In genomic region chr3:188507244-188507720, GRCh38 we compare ENCODE assay signal across 9 cellular contexts.
DNase-seq lines count a peak whose midpoint lies in the region; ATAC-seq, FAIRE-seq and TF ChIP-seq lines count a peak whose summit lies in the region.
"Had no signal": no experiment of that assay in that cellular context is flagged by ENCODE, and none has a peak within 500 bp of the region (broad histone marks: within the 10 kb centered on the region; RNA-seq: fewer than 3 reads in every experiment).

No MANE protein-coding gene starts in this region.

- H4K8ac ChIP-seq in H1 (ENCODE audit: extremely low read depth, insufficient read depth, low read length) (no peak overlapping the region), mesenchymal stem cell (ENCODE audit: low read length) (peak overlapping the region; percentile 19)

- H3K79me1 ChIP-seq in H1 (ENCODE audit: low read depth, low read length): no peaks in the 10 kb centered on the region
- peaks cover 19% of the 10 kb centered on the region for H3K79me1 ChIP-seq in mesenchymal stem cell (replicated peaks; ENCODE audit: low read length, poor library complexity, severe bottlenecking)

- no peak overlapping the region for H3K18ac ChIP-seq in H1 (ENCODE audit: extremely low read depth, low read length)
- H3K18ac ChIP-seq in mesenchymal stem cell (ENCODE audit: low read depth in 1 of 2, low read length in 2 of 2): peak overlapping the region; percentile 37 to 80

- ATAC-seq in GM21529 (IDR thresholded peaks at IDR 0.05; ENCODE audit: unreplicated experiment): no peak
- no peak for ATAC-seq in GM21515 (IDR thresholded peaks at IDR 0.05; ENCODE audit: unreplicated experiment)
- no peak for ATAC-seq in HG03354 (IDR thresholded peaks at IDR 0.05; ENCODE audit: poor library complexity, severe bottlenecking, unreplicated experiment)

- CTCF ChIA-PET in H1 (lab: Charles Lee; ENCODE audit: partially characterized antibody): interaction anchor here (0.6 kb wide), 2 partner anchors 12 to 767 kb away, joined by 3 read pairs; no protein-coding TSS in a partner anchor

- H3K4ac ChIP-seq in H1 (replicated peaks; ENCODE audit: insufficient read length, low read depth, low read length) (no peak overlapping the region), mesenchymal stem cell (ENCODE audit: low read depth in 1 of 2, low read length in 2 of 2) (peak overlapping the region in 1 of 2 experiments; percentile 17)

- DNase-seq in AG09309 (ENCODE audit: low read depth): peak; percentile 91
- peak; percentile 54 for DNase-seq in NCI-H226
- no peak for DNase-seq in H1 (ENCODE audit: low read depth in 1 of 2, low spot score in 2 of 2)
- peak; percentile 99 for DNase-seq in mesenchymal stem cell
- DNase-seq in activated CD4-positive, CD25-positive, alpha-beta regulatory T cell (lab: John Stamatoyannopoulos, UW): no peak
- DNase-seq: DND-41 had no signal

- H3K9ac ChIP-seq in H1 (replicated peaks in 1 of 4; ENCODE audit: extremely low read depth in 1 of 4, low read depth in 3 of 4, low read length in 3 of 4) (no peak overlapping the region), mesenchymal stem cell (ENCODE audit: low read length) (no peak overlapping the region)

- no peak overlapping the region for H3K56ac ChIP-seq in H1 (replicated peaks; ENCODE audit: insufficient read length, low read depth, low read length)

- H3K36me3 ChIP-seq in H1 (ENCODE audit: control insufficient read depth in 2 of 4, insufficient read depth in 4 of 4, low read length in 3 of 4) (no peaks in the 10 kb centered on the region; a peak in 1 of 8 replicates), mesenchymal stem cell (ENCODE audit: control insufficient read depth in 1 of 2, insufficient read depth in 2 of 2, low read depth in 1 of 2, low read length in 2 of 2) (no peaks in the 10 kb centered on the region)

- H4K5ac ChIP-seq in H1 (ENCODE audit: insufficient read length, low read depth, low read length): no peak overlapping the region

- H2AK5ac ChIP-seq in H1 (ENCODE audit: low read depth, low read length) (no peak overlapping the region), mesenchymal stem cell (ENCODE audit: low read length, severe bottlenecking) (no peak overlapping the region)

- TF ChIP-seq CTCF in AG09309 (IDR thresholded peaks at IDR 0.05; ENCODE audit: control insufficient read depth, insufficient read depth, low read depth, low read length, missing control alignments): no peak
- TF ChIP-seq CTCF in H1 (IDR thresholded peaks at IDR 0.05; ENCODE audit: control extremely low read depth in 1 of 3, insufficient read depth in 1 of 3, low read depth in 1 of 3, low read length in 3 of 3): no peak

- H3K4me3 ChIP-seq in AG09309 (ENCODE audit: control insufficient read depth, low read depth, low read length): no peak overlapping the region; the same call in 1 of the 2 replicates
- no peak overlapping the region for H3K4me3 ChIP-seq in H1 (ENCODE audit: extremely low read depth in 1 of 4, insufficient read depth in 2 of 4, low read depth in 3 of 4, low read length in 4 of 4)
- H3K4me3 ChIP-seq in mesenchymal stem cell (ENCODE audit: insufficient read depth in 1 of 2, low read depth in 1 of 2, low read length in 2 of 2): no peak overlapping the region

- H3K27me3 ChIP-seq in H1 (replicated peaks in 1 of 4; ENCODE audit: control insufficient read depth in 3 of 4, extremely low read depth in 1 of 4, insufficient read depth in 3 of 4, low read length in 3 of 4) (no peaks in the 10 kb centered on the region), mesenchymal stem cell (ENCODE audit: control insufficient read depth in 1 of 2, insufficient read depth in 1 of 2, low read length in 2 of 2) (no peaks in the 10 kb centered on the region)

- H3K9me3 ChIP-seq in H1 (ENCODE audit: insufficient read depth in 2 of 2, low read depth in 1 of 2, low read length in 1 of 2): 0 out of 4 replicates have a peak, but pooled peaks cover 0 to 2% of the 10 kb centered on the region in 2 experiments
- peaks cover 33% of the 10 kb centered on the region for H3K9me3 ChIP-seq in mesenchymal stem cell (ENCODE audit: control insufficient read depth, low read length)

- TF ChIP-seq POLR2A in H1 (IDR thresholded peaks at IDR 0.05; ENCODE audit: control extremely low read depth in 1 of 2, low read depth in 2 of 2, low read length in 2 of 2): no peak

- no peaks in the 10 kb centered on the region for H3K79me2 ChIP-seq in H1 (ENCODE audit: control insufficient read depth in 1 of 2, insufficient read depth in 2 of 2, low read length in 2 of 2)

- no peak overlapping the region for H2AFZ ChIP-seq in H1 (ENCODE audit: low read length)
- H2AFZ ChIP-seq in mesenchymal stem cell (ENCODE audit: low read depth, low read length): no peak overlapping the region

- H3K4me1 ChIP-seq in H1 (replicated peaks in 1 of 4; ENCODE audit: control insufficient read depth in 3 of 4, insufficient read depth in 4 of 4, low read length in 3 of 4): peaks cover 0 to 4% (median 0%) of the 10 kb centered on the region in 4 experiments; a peak in 1 of 7 replicates
- H3K4me1 ChIP-seq in mesenchymal stem cell (ENCODE audit: control insufficient read depth, insufficient read depth, low read depth, low read length): peaks cover 4% of the 10 kb centered on the region

- no peak overlapping the region for H3K4me2 ChIP-seq in H1 (ENCODE audit: insufficient read depth in 1 of 2, low read depth in 2 of 2, low read length in 2 of 2)
- H3K4me2 ChIP-seq in mesenchymal stem cell (ENCODE audit: low read length, poor library complexity, severe bottlenecking): peak overlapping the region; percentile 46

- H3K23me2 ChIP-seq in H1 (ENCODE audit: low read depth, low read length): no peaks in the 10 kb centered on the region

- no peak overlapping the region for H2BK120ac ChIP-seq in H1 (replicated peaks; ENCODE audit: low read depth, low read length)
- no peak overlapping the region for H2BK120ac ChIP-seq in mesenchymal stem cell (ENCODE audit: low read depth, low read length)

- H4K91ac ChIP-seq in H1 (replicated peaks; ENCODE audit: insufficient read length, low read length) (no peak overlapping the region), mesenchymal stem cell (ENCODE audit: low read length) (no peak overlapping the region)

- no peaks in the 10 kb centered on the region for H4K20me1 ChIP-seq in H1 (replicated peaks in 1 of 2; ENCODE audit: control insufficient read depth in 1 of 2, insufficient read depth in 2 of 2, low read length in 2 of 2)

- TF ChIP-seq EP300 in H1 (IDR thresholded peaks at IDR 0.05; ENCODE audit: borderline replicate concordance in 1 of 2, low read depth in 2 of 2, low read length in 2 of 2): no peak

- H2BK15ac ChIP-seq in H1 (ENCODE audit: low read length) (no peak overlapping the region), mesenchymal stem cell (ENCODE audit: low read depth, poor library complexity, severe bottlenecking) (no peak overlapping the region)

- no peak overlapping the region for H3K27ac ChIP-seq in H1 (ENCODE audit: low read depth, low read length)
- H3K27ac ChIP-seq in mesenchymal stem cell (ENCODE audit: low read length, poor library complexity, severe bottlenecking): peak overlapping the region; percentile 80

- no peak for FAIRE-seq in H1 (lab: Jason Lieb, UNC)

- no peak for TF ChIP-seq RAD21 in H1 (IDR thresholded peaks at IDR 0.05 in 1 of 2, conservative IDR thresholded peaks at IDR 0.05 in 1 of 2; ENCODE audit: low read depth in 2 of 2, low read length in 2 of 2)

- POLR2A ChIA-PET in H1 (lab: Charles Lee; ENCODE audit: partially characterized antibody): no interaction called here

- H2BK20ac ChIP-seq in H1 (ENCODE audit: low read length): no peak overlapping the region

- H3K14ac ChIP-seq in H1 (ENCODE audit: insufficient read length) (no peak overlapping the region), mesenchymal stem cell (ENCODE audit: low read length in 2 of 2) (no peak overlapping the region)

- no peak overlapping the region for H3K23ac ChIP-seq in H1 (ENCODE audit: insufficient read length)
- H3K23ac ChIP-seq in mesenchymal stem cell (ENCODE audit: low read length in 2 of 2): no peak overlapping the region

- H2BK5ac ChIP-seq in H1 (ENCODE audit: low read depth, low read length) (no peak overlapping the region), mesenchymal stem cell (ENCODE audit: low read depth, low read length, poor library complexity, severe bottlenecking) (no peak overlapping the region)

- H2BK12ac ChIP-seq in H1 (ENCODE audit: low read depth, low read length): no peak overlapping the region
- peak overlapping the region in 1 of 2 experiments; percentile 45 for H2BK12ac ChIP-seq in mesenchymal stem cell (ENCODE audit: low read length in 2 of 2)

- 72% methylated on average over 5 of the region's 5 CpGs; no CpG with 5 or more reads in 1 of the 2 experiments for WGBS in H1 (ENCODE audit: extremely low coverage in 1 of 2, insufficient coverage in 1 of 2, insufficient read length in 1 of 2, insufficient replicate concordance in 2 of 2, low coverage in 1 of 2, low lambda C conversion rate in 2 of 2, missing lambda C conversion rate in 1 of 2), 2 experiments
- 51% methylated on average over 3 of the region's 5 CpGs for WGBS in mesenchymal stem cell

TF ChIP-seq in H1, 55 proteins besides CTCF, POLR2A, EP300 and RAD21:
- no peak for TF ChIP-seq RFX5 (IDR thresholded peaks at IDR 0.05; ENCODE audit: borderline replicate concordance, low read depth, low read length)
- TF ChIP-seq MAFK (IDR thresholded peaks at IDR 0.05; ENCODE audit: low read depth, low read length): peak; percentile 26; the same call in 1 of the 2 replicates
TF ChIP-seq in H1: peak in this region for 1.

Comparison
In these comparisons a context has a peak if more than half of its experiments do, and no peak if none do; other contexts are left out.
1. DNase-seq: peak in AG09309 (single experiment), NCI-H226 (single experiment) and mesenchymal stem cell (single experiment); none in H1 (0 of 2) and activated CD4-positive, CD25-positive, alpha-beta regulatory T cell (0 of 4).